ENCODE assay signal across 15 cellular contexts in the genomic region with DNA sequence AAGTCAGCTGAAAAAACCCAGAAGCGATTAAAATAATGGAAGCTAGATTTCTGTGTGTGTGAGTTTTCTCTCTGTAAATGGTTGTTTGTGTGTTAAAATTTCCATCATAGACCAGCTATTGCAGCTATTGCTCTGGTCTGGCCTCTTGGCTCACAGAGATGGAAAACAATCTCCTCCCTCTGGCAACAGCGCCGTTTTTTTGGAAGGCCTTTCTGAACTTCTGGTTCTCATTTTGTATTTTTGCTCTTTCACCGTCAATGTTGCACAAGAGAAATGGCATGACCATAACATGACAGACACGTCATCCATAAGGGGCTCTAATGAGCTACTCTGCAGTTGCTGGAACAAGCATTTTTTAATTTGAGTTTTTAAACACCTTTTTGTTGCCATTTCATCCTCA.
DNase-seq lines count a peak whose midpoint lies in the region; ATAC-seq, FAIRE-seq and TF ChIP-seq lines count a peak whose summit lies in the region.
"Had no signal": no experiment of that assay in that cellular context is flagged by ENCODE, and none has a peak within 500 bp of the region (broad histone marks: within the 10 kb centered on the region; RNA-seq: fewer than 3 reads in every experiment).

No MANE protein-coding gene starts in this region.

- H3K9ac ChIP-seq in astrocyte (ENCODE audit: low read length) (no peak overlapping the region), skeletal muscle tissue (ENCODE audit: low read depth in 1 of 3, low read length in 3 of 3) (no peak overlapping the region)
- H3K9ac ChIP-seq: neural progenitor cell had no signal

- intact Hi-C loops in left cardiac atrium (cut with DNase I), result no loop called here

- no peak overlapping the region for H3K4me2 ChIP-seq in astrocyte (ENCODE audit: low read length)
- H3K4me2 ChIP-seq: neural progenitor cell had no signal

- H3K4me1 Mint-ChIP-seq in astrocyte (ENCODE audit: low read depth, unreplicated experiment), result peaks cover 16% of the 10 kb centered on the region
- H3K4me1 Mint-ChIP-seq in endothelial cell (ENCODE audit: unreplicated experiment), result peaks cover 9% of the 10 kb centered on the region
- H3K4me1 Mint-ChIP-seq: B cell had no signal

- H3K9me3 Mint-ChIP-seq in astrocyte (ENCODE audit: unreplicated experiment) (peaks cover 3% of the 10 kb centered on the region), endothelial cell (ENCODE audit: unreplicated experiment) (no peaks in the 10 kb centered on the region)

- H3K4me1 ChIP-seq in astrocyte (ENCODE audit: insufficient read depth, low read length), result no peaks in the 10 kb centered on the region
- H3K4me1 ChIP-seq in skeletal muscle tissue (ENCODE audit: control insufficient read depth in 3 of 3, insufficient read depth in 3 of 3, low read length in 3 of 3), result no peaks in the 10 kb centered on the region
- H3K4me1 ChIP-seq: neural progenitor cell had no signal

- FAIRE-seq in astrocyte (lab: Jason Lieb, UNC), result no peak

- H3K36me3 Mint-ChIP-seq in astrocyte (ENCODE audit: low read depth, unreplicated experiment) (peaks cover 2% of the 10 kb centered on the region), endothelial cell (ENCODE audit: low read depth, unreplicated experiment) (peaks cover 4% of the 10 kb centered on the region)

- no peak overlapping the region for H3K4me3 ChIP-seq in BJ (ENCODE audit: low read depth, low read length)
- H3K4me3 ChIP-seq in astrocyte (ENCODE audit: insufficient read depth, low read depth, low read length), result no peak overlapping the region
- H3K4me3 ChIP-seq in skeletal muscle tissue (ENCODE audit: low read length in 3 of 3), result no peak overlapping the region
- H3K4me3 ChIP-seq: neural progenitor cell, upper lobe of left lung had no signal

- H3K27me3 ChIP-seq in BJ (ENCODE audit: control insufficient read depth, insufficient read depth, low read length) (no peaks in the 10 kb centered on the region), astrocyte (ENCODE audit: insufficient read depth, low read length) (no peaks in the 10 kb centered on the region), skeletal muscle tissue (ENCODE audit: control insufficient read depth in 3 of 3, insufficient read depth in 3 of 3, low read length in 3 of 3) (no peaks in the 10 kb centered on the region)
- H3K27me3 ChIP-seq: neural progenitor cell, upper lobe of left lung had no signal

- peak; percentile 70 for DNase-seq in BJ (ENCODE audit: low read depth)
- DNase-seq in astrocyte (ENCODE audit: low read depth), result no peak
- peak; percentile 63 for DNase-seq in left cardiac atrium
- DNase-seq in cerebellar cortex (ENCODE audit: low spot score), result no peak
- no peak for DNase-seq in endothelial cell (ENCODE audit: low spot score)
- DNase-seq in SHP77 treated with DMSO at 0.1 percent for 48 hours (lab: John Stamatoyannopoulos, UW), result no peak
- DNase-seq: DND-41, NCI-H2081 had no signal

- POLR2A ChIA-PET in BJ (lab: Charles Lee), result no interaction called here

- H3K27me3 Mint-ChIP-seq in astrocyte (ENCODE audit: low read depth, unreplicated experiment), result no peaks in the 10 kb centered on the region
- H3K27me3 Mint-ChIP-seq in endothelial cell (ENCODE audit: unreplicated experiment), result peaks cover 1% of the 10 kb centered on the region
- H3K27me3 Mint-ChIP-seq: activated naive CD8-positive, alpha-beta T cell; B cell had no signal

- ATAC-seq in left cardiac atrium (peak; percentile 79 to 92), GM18907 (IDR thresholded peaks at IDR 0.05; ENCODE audit: unreplicated experiment) (no peak)
- ATAC-seq: left lobe of liver had no signal

- H3K4me3 Mint-ChIP-seq in astrocyte (ENCODE audit: unreplicated experiment) (no peak overlapping the region), endothelial cell (ENCODE audit: unreplicated experiment) (no peak overlapping the region)
- H3K4me3 Mint-ChIP-seq: activated naive CD8-positive, alpha-beta T cell; B cell; neural progenitor cell had no signal

- H3K36me3 ChIP-seq in BJ (ENCODE audit: control insufficient read depth, insufficient read depth, low read length), result no peaks in the 10 kb centered on the region
- no peaks in the 10 kb centered on the region for H3K36me3 ChIP-seq in astrocyte (ENCODE audit: insufficient read depth, low read length)
- H3K36me3 ChIP-seq in skeletal muscle tissue (ENCODE audit: control insufficient read depth in 3 of 3, insufficient read depth in 3 of 3, low read length in 3 of 3), result no peaks in the 10 kb centered on the region
- H3K36me3 ChIP-seq: neural progenitor cell, upper lobe of left lung had no signal

- no peaks in the 10 kb centered on the region for H3K79me2 ChIP-seq in astrocyte (ENCODE audit: insufficient read depth, low read length)

- H3K27ac ChIP-seq in astrocyte (ENCODE audit: low read depth, low read length) (no peak overlapping the region), skeletal muscle tissue (ENCODE audit: low read depth, low read length) (peak overlapping the region; percentile 23)
- H3K27ac ChIP-seq: neural progenitor cell had no signal

- H3K27ac Mint-ChIP-seq in astrocyte (ENCODE audit: unreplicated experiment), result peak overlapping the region; percentile 34
- no peak overlapping the region for H3K27ac Mint-ChIP-seq in endothelial cell (ENCODE audit: unreplicated experiment)
- H3K27ac Mint-ChIP-seq: activated naive CD8-positive, alpha-beta T cell; B cell; neural progenitor cell had no signal

- H3K9me3 ChIP-seq in astrocyte (ENCODE audit: insufficient read depth, low read depth, low read length), result no peaks in the 10 kb centered on the region
- no peaks in the 10 kb centered on the region for H3K9me3 ChIP-seq in skeletal muscle tissue (ENCODE audit: control insufficient read depth in 3 of 3, low read length in 3 of 3)
- H3K9me3 ChIP-seq: upper lobe of left lung had no signal

- CTCF ChIA-PET in BJ (lab: Yijun Ruan, JAX), result no interaction called here

- TF ChIP-seq CTCF in BJ (IDR thresholded peaks at IDR 0.05; ENCODE audit: insufficient read depth, low read depth, low read length) (no peak), astrocyte (IDR thresholded peaks at IDR 0.05; ENCODE audit: insufficient read depth, low read depth, low read length) (no peak), endothelial cell (IDR thresholded peaks at IDR 0.05; ENCODE audit: unreplicated experiment) (no peak)

- H2AFZ ChIP-seq in astrocyte (ENCODE audit: low read depth, low read length), result no peak overlapping the region
- H2AFZ ChIP-seq: neural progenitor cell had no signal

- H4K20me1 ChIP-seq in astrocyte (ENCODE audit: insufficient read depth, low read length), result no peaks in the 10 kb centered on the region

Comparison
In these comparisons a context has a peak if more than half of its experiments do, and no peak if none do; other contexts are left out.
1. DNase-seq: peak in BJ (single experiment) and left cardiac atrium (single experiment); none in astrocyte (single experiment), cerebellar cortex (single experiment), endothelial cell (single experiment) and SHP77 treated with DMSO at 0.1 percent for 48 hours (single experiment).